ENCODE assay signal across 23 cellular contexts in genomic region chr9:14164908-14165307, GRCh38.
"Had no signal": no experiment of that assay in that cellular context is flagged by ENCODE, and none has a peak within 500 bp of the region (broad histone marks: within the 10 kb centered on the region; RNA-seq: fewer than 3 reads in every experiment).

No MANE protein-coding gene starts in this region.

- H3K4me1 Mint-ChIP-seq: immature natural killer cell; naive B cell; stimulated activated memory B cell treated with anti-CD40 and anti-IgM and Interleukin-4, amounts not matched to agents 10 μg/mL and 1 μg/mL and 100 μg/mL, for 72 hours had no signal

- H3K36me3 ChIP-seq: esophagus muscularis mucosa, prostate gland, right lobe of liver, spleen, thoracic aorta, transverse colon had no signal

- H3K27ac ChIP-seq: epithelial cell of prostate, esophagus muscularis mucosa, parathyroid adenoma, right lobe of liver, spleen, thoracic aorta, transverse colon had no signal

- H3K9me3 ChIP-seq: esophagus muscularis mucosa, prostate gland, right lobe of liver, spleen, thoracic aorta, transverse colon had no signal

- H3K36me3 Mint-ChIP-seq: immature natural killer cell; naive B cell; stimulated activated memory B cell treated with anti-CD40 and anti-IgM and Interleukin-4, amounts not matched to agents 10 μg/mL and 1 μg/mL and 100 μg/mL, for 72 hours had no signal

- H3K4me3 Mint-ChIP-seq: dendritic cell treated with granulocyte-macrophage colony-stimulating factor and Interleukin-4, amounts not matched to agents 40 ng/mL and 50 ng/mL, for 4 days; effector memory CD8-positive, alpha-beta T cell; immature natural killer cell; naive B cell; nephron; stimulated activated memory B cell treated with anti-CD40 and anti-IgM and Interleukin-4, amounts not matched to agents 10 μg/mL and 1 μg/mL and 100 μg/mL, for 72 hours; stimulated activated naive CD8-positive, alpha-beta T cell treated with anti-CD3 and anti-CD28 coated beads, Interleukin-15, Interleukin-2, amounts not matched to agents 100 ng/mL and 50 ng/mL, for 24 hours had no signal

- H3K27me3 ChIP-seq: esophagus muscularis mucosa, right lobe of liver, spleen, transverse colon had no signal

- H3K4me1 ChIP-seq: parathyroid adenoma, prostate gland had no signal

- H3K9me3 Mint-ChIP-seq: dendritic cell treated with granulocyte-macrophage colony-stimulating factor and Interleukin-4, amounts not matched to agents 40 ng/mL and 50 ng/mL, for 4 days; effector memory CD8-positive, alpha-beta T cell; nephron; stimulated activated naive CD8-positive, alpha-beta T cell treated with anti-CD3 and anti-CD28 coated beads, Interleukin-15, Interleukin-2, amounts not matched to agents 100 ng/mL and 50 ng/mL, for 24 hours had no signal

- H3K27ac Mint-ChIP-seq: dendritic cell treated with granulocyte-macrophage colony-stimulating factor and Interleukin-4, amounts not matched to agents 40 ng/mL and 50 ng/mL, for 4 days; effector memory CD8-positive, alpha-beta T cell; immature natural killer cell; naive B cell; stimulated activated memory B cell treated with anti-CD40 and anti-IgM and Interleukin-4, amounts not matched to agents 10 μg/mL and 1 μg/mL and 100 μg/mL, for 72 hours; stimulated activated naive CD8-positive, alpha-beta T cell treated with anti-CD3 and anti-CD28 coated beads, Interleukin-15, Interleukin-2, amounts not matched to agents 100 ng/mL and 50 ng/mL, for 24 hours had no signal

- DNase-seq: cerebellar nuclear complex; effector memory CD8-positive, alpha-beta T cell; immature natural killer cell; kidney; left cardiac atrium; mesenchymal stem cell; naive B cell; retina; right lobe of liver; spleen; stimulated activated CD4-positive, alpha-beta T cell treated with anti-CD3 and anti-CD28 coated beads, Interleukin-15, amount 100 ng/mL, for 24 hours; stimulated activated CD4-positive, alpha-beta T cell treated with anti-CD3 and anti-CD28 coated beads, Interleukin-1b, Interleukin-23, amount 100 ng/mL, for 48 hours; stimulated activated CD4-positive, alpha-beta T cell treated with anti-CD3 and anti-CD28 coated beads, Interleukin-4, amount 100 ng/mL, for 24 hours; transverse colon had no signal

- ATAC-seq: effector memory CD8-positive, alpha-beta T cell; stimulated activated memory B cell treated with anti-CD40 and anti-IgM and Interleukin-4, amounts not matched to agents 10 μg/mL and 1 μg/mL and 100 μg/mL, for 72 hours had no signal

- H3K27me3 Mint-ChIP-seq: dendritic cell treated with granulocyte-macrophage colony-stimulating factor and Interleukin-4, amounts not matched to agents 40 ng/mL and 50 ng/mL, for 4 days; effector memory CD8-positive, alpha-beta T cell; naive B cell; stimulated activated memory B cell treated with anti-CD40 and anti-IgM and Interleukin-4, amounts not matched to agents 10 μg/mL and 1 μg/mL and 100 μg/mL, for 72 hours; stimulated activated naive CD8-positive, alpha-beta T cell treated with anti-CD3 and anti-CD28 coated beads, Interleukin-15, Interleukin-2, amounts not matched to agents 100 ng/mL and 50 ng/mL, for 24 hours had no signal

- H3K4me3 ChIP-seq: esophagus muscularis mucosa, prostate gland, right lobe of liver, spleen, transverse colon had no signal
